In genomic region chr14:104390221-104390931, GRCh38 we compare ENCODE assay signal across 14 cellular contexts.
A peak's percentile ranks its signal among the peaks of the same experiment; 100 is the strongest.
DNase-seq lines count a peak whose midpoint lies in the region; ATAC-seq and TF ChIP-seq lines count a peak whose summit lies in the region.
"Had no signal": no experiment of that assay in that cellular context is flagged by ENCODE, and none has a peak within 500 bp of the region (broad histone marks: within the 10 kb centered on the region; RNA-seq: fewer than 3 reads in every experiment).

No MANE protein-coding gene starts in this region.

- H3K27me3 ChIP-seq in RWPE2 (ENCODE audit: insufficient read depth, poor library complexity, severe bottlenecking) = peaks cover 57% of the 10 kb centered on the region

- H3K4me3 ChIP-seq in RWPE2 (ENCODE audit: severe bottlenecking) = no peak overlapping the region
- H3K4me3 ChIP-seq: left lung had no signal

- no peak for ATAC-seq in RWPE2 (ENCODE audit: low read depth)
- ATAC-seq in effector memory CD8-positive, alpha-beta T cell (replicated peaks) = no peak
- no peak for ATAC-seq in stimulated activated effector memory CD8-positive, alpha-beta T cell treated with anti-CD3 and anti-CD28 coated beads, Interleukin-12 subunit alpha, Interleukin-12 subunit beta, amount 100 ng/mL, for 72 hours
- ATAC-seq: left lung had no signal

- DNase-seq in activated naive CD4-positive, alpha-beta T cell treated with Interleukin-2 at 50 U/mL for 16 hours = peak; percentile 1
- DNase-seq in activated naive CD4-positive, alpha-beta T cell treated with anti-CD3 and anti-CD28 coated beads for 36 hours = no peak
- DNase-seq in RWPE2 (ENCODE audit: low spot score) (peak; percentile 57), NCI-H1694 treated with DMSO at 0.1 percent for 48 hours (lab: John Stamatoyannopoulos, UW) (no peak), anterior cingulate cortex (lab: John Stamatoyannopoulos, UW) (no peak), globus pallidus (ENCODE audit: low spot score) (no peak)
- DNase-seq in effector memory CD8-positive, alpha-beta T cell = no peak
- peak in 1 of 2 donors; percentile 45 for DNase-seq in stimulated activated effector memory CD8-positive, alpha-beta T cell treated with anti-CD3 and anti-CD28 coated beads, Interleukin-12 subunit alpha, Interleukin-12 subunit beta, amount 100 ng/mL, for 72 hours (ENCODE audit: low spot score in 2 of 2)
- DNase-seq: hypothalamus, Kasumi-1, NCI-H524 treated with DMSO at 0.1 percent for 48 hours, substantia nigra, WERI-Rb-1 had no signal

- CTCF ChIA-PET in activated naive CD4-positive, alpha-beta T cell treated with anti-CD3 and anti-CD28 coated beads for 36 hours (lab: Charles Lee) = no interaction called here

- H3K4me3 Mint-ChIP-seq in activated naive CD4-positive, alpha-beta T cell treated with anti-CD3 and anti-CD28 coated beads for 36 hours = no peak overlapping the region
- H3K4me3 Mint-ChIP-seq in effector memory CD8-positive, alpha-beta T cell = peak overlapping the region; percentile 9 to 61
- no peak overlapping the region for H3K4me3 Mint-ChIP-seq in stimulated activated effector memory CD8-positive, alpha-beta T cell treated with anti-CD3 and anti-CD28 coated beads, Interleukin-12 subunit alpha, Interleukin-12 subunit beta, amount 100 ng/mL, for 72 hours

- no peaks in the 10 kb centered on the region for H3K27me3 Mint-ChIP-seq in activated naive CD4-positive, alpha-beta T cell treated with anti-CD3 and anti-CD28 coated beads for 36 hours (ENCODE audit: low read depth)
- no peaks in the 10 kb centered on the region for H3K27me3 Mint-ChIP-seq in effector memory CD8-positive, alpha-beta T cell

- H3K36me3 ChIP-seq in RWPE2 (ENCODE audit: low read depth) = no peaks in the 10 kb centered on the region
- H3K36me3 ChIP-seq: left lung, WERI-Rb-1 had no signal

- no peaks in the 10 kb centered on the region for H3K9me3 Mint-ChIP-seq in activated naive CD4-positive, alpha-beta T cell treated with anti-CD3 and anti-CD28 coated beads for 36 hours
- H3K9me3 Mint-ChIP-seq in effector memory CD8-positive, alpha-beta T cell = no peaks in the 10 kb centered on the region
- H3K9me3 Mint-ChIP-seq in stimulated activated effector memory CD8-positive, alpha-beta T cell treated with anti-CD3 and anti-CD28 coated beads, Interleukin-12 subunit alpha, Interleukin-12 subunit beta, amount 100 ng/mL, for 72 hours = no peaks in the 10 kb centered on the region

- H3K4me1 Mint-ChIP-seq in activated naive CD4-positive, alpha-beta T cell treated with anti-CD3 and anti-CD28 coated beads for 36 hours (ENCODE audit: low read depth) = peaks cover 60% of the 10 kb centered on the region
- H3K4me1 Mint-ChIP-seq in effector memory CD8-positive, alpha-beta T cell (ENCODE audit: low read depth in 2 of 2) = peaks cover 34 to 52% of the 10 kb centered on the region in 2 donors
- H3K4me1 Mint-ChIP-seq in stimulated activated effector memory CD8-positive, alpha-beta T cell treated with anti-CD3 and anti-CD28 coated beads, Interleukin-12 subunit alpha, Interleukin-12 subunit beta, amount 100 ng/mL, for 72 hours = peaks cover 59% of the 10 kb centered on the region

- no peak for TF ChIP-seq CTCF in RWPE2 (IDR thresholded peaks at IDR 0.05; ENCODE audit: poor library complexity, severe bottlenecking)

- no peaks in the 10 kb centered on the region for H3K36me3 Mint-ChIP-seq in activated naive CD4-positive, alpha-beta T cell treated with anti-CD3 and anti-CD28 coated beads for 36 hours (ENCODE audit: low read depth)
- H3K36me3 Mint-ChIP-seq in effector memory CD8-positive, alpha-beta T cell (ENCODE audit: insufficient read depth) = peaks cover 8% of the 10 kb centered on the region
- no peaks in the 10 kb centered on the region for H3K36me3 Mint-ChIP-seq in stimulated activated effector memory CD8-positive, alpha-beta T cell treated with anti-CD3 and anti-CD28 coated beads, Interleukin-12 subunit alpha, Interleukin-12 subunit beta, amount 100 ng/mL, for 72 hours

- H3K4me1 ChIP-seq in RWPE2 (ENCODE audit: insufficient read depth, poor library complexity, severe bottlenecking) = no peaks in the 10 kb centered on the region

- H3K27ac Mint-ChIP-seq in activated naive CD4-positive, alpha-beta T cell treated with anti-CD3 and anti-CD28 coated beads for 36 hours = no peak overlapping the region
- peak overlapping the region; percentile 51 to 79 for H3K27ac Mint-ChIP-seq in effector memory CD8-positive, alpha-beta T cell
- peak overlapping the region; percentile 82 for H3K27ac Mint-ChIP-seq in stimulated activated effector memory CD8-positive, alpha-beta T cell treated with anti-CD3 and anti-CD28 coated beads, Interleukin-12 subunit alpha, Interleukin-12 subunit beta, amount 100 ng/mL, for 72 hours

- intact Hi-C loops in activated naive CD4-positive, alpha-beta T cell treated with anti-CD3 and anti-CD28 coated beads for 36 hours (cut with micrococcal nuclease) = no loop called here

- no peaks in the 10 kb centered on the region for H3K9me3 ChIP-seq in RWPE2 (ENCODE audit: severe bottlenecking)
- H3K9me3 ChIP-seq: left lung had no signal

- H3K27ac ChIP-seq in RWPE2 (ENCODE audit: poor library complexity, severe bottlenecking) = no peak overlapping the region
- H3K27ac ChIP-seq: left lung, WERI-Rb-1 had no signal

Comparison
In these comparisons a context has a peak if more than half of its experiments do, and no peak if none do; other contexts are left out.
1. DNase-seq: peak in activated naive CD4-positive, alpha-beta T cell treated with Interleukin-2 at 50 U/mL for 16 hours (single experiment) and RWPE2 (single experiment); none in activated naive CD4-positive, alpha-beta T cell treated with anti-CD3 and anti-CD28 coated beads for 36 hours (single experiment), effector memory CD8-positive, alpha-beta T cell (0 of 3), NCI-H1694 treated with DMSO at 0.1 percent for 48 hours (single experiment), anterior cingulate cortex (0 of 58) and globus pallidus (single experiment).
2. H3K4me3 Mint-ChIP-seq: peak in effector memory CD8-positive, alpha-beta T cell (2 of 2); none in activated naive CD4-positive, alpha-beta T cell treated with anti-CD3 and anti-CD28 coated beads for 36 hours (single experiment) and stimulated activated effector memory CD8-positive, alpha-beta T cell treated with anti-CD3 and anti-CD28 coated beads, Interleukin-12 subunit alpha, Interleukin-12 subunit beta, amount 100 ng/mL, for 72 hours (single experiment).